Comparison of ENCODE assay signal across 9 cellular contexts in genomic region chr12:53218551-53219114, GRCh38. TPM values are rescaled to one million over a fixed set of nuclear protein-coding genes. Genes with fewer than 3 reads are reported as not detected.
DNase-seq lines count a peak whose midpoint lies in the region; ATAC-seq and TF ChIP-seq lines count a peak whose summit lies in the region.
"Had no signal": no experiment of that assay in that cellular context is flagged by ENCODE, and none has a peak within 500 bp of the region (broad histone marks: within the 10 kb centered on the region; RNA-seq: fewer than 3 reads in every experiment).

No MANE protein-coding gene starts in this region.

- H3K9me3 ChIP-seq in trophoblast cell (ENCODE audit: insufficient read depth, low read depth, low read length) = peaks cover 2% of the 10 kb centered on the region

- no peak overlapping the region for H3K27ac ChIP-seq in trophoblast cell (ENCODE audit: low read depth, low read length)

- H3K9ac ChIP-seq in trophoblast cell (ENCODE audit: low read length) = no peak overlapping the region

- no CpG with 5 or more reads among the region's 25 CpGs for WGBS in trophoblast cell (ENCODE audit: extremely low coverage, insufficient coverage, insufficient read length)

- H3K14ac ChIP-seq in trophoblast cell (ENCODE audit: low read length) = no peak overlapping the region

- H4K91ac ChIP-seq in trophoblast cell (ENCODE audit: low read depth, low read length) = no peak overlapping the region

- H4K12ac ChIP-seq in trophoblast cell (ENCODE audit: low read depth, low read length) = no peak overlapping the region

- H2AFZ ChIP-seq in trophoblast cell (ENCODE audit: insufficient read depth, low read length, poor library complexity) = no peak overlapping the region

- H3K79me1 ChIP-seq in trophoblast cell (ENCODE audit: low read length) = peaks cover 20% of the 10 kb centered on the region

- peaks cover 4% of the 10 kb centered on the region for H3K79me2 ChIP-seq in trophoblast cell (ENCODE audit: control insufficient read depth, insufficient read depth, low read length, poor library complexity)

- no peak overlapping the region for H2BK12ac ChIP-seq in trophoblast cell (ENCODE audit: low read length)

- peaks cover 20 to 35% of the 10 kb centered on the region in 2 experiments for H3K4me1 ChIP-seq in trophoblast cell (ENCODE audit: control insufficient read depth in 1 of 2, insufficient read depth in 2 of 2, low read length in 2 of 2)

- H2AK5ac ChIP-seq in trophoblast cell (ENCODE audit: low read length) = no peak overlapping the region

- no peak overlapping the region for H3K18ac ChIP-seq in trophoblast cell (ENCODE audit: low read length)

- H3K4me2 ChIP-seq in trophoblast cell (ENCODE audit: low read length) = peak overlapping the region; percentile 98

- peak overlapping the region; percentile 70 for H3K4me3 ChIP-seq in WI38 (ENCODE audit: low read depth, low read length)
- no peak overlapping the region for H3K4me3 ChIP-seq in trophoblast cell (ENCODE audit: low read depth, low read length)

- peaks cover 11 to 15% of the 10 kb centered on the region in 2 experiments for H3K36me3 ChIP-seq in trophoblast cell (ENCODE audit: control insufficient read depth in 1 of 2, insufficient read depth in 2 of 2, low read length in 2 of 2)

- H2BK5ac ChIP-seq in trophoblast cell (ENCODE audit: low read depth, low read length, poor library complexity) = no peak overlapping the region

- no peak overlapping the region for H3K4ac ChIP-seq in trophoblast cell (ENCODE audit: low read depth, low read length)

- H2BK120ac ChIP-seq in trophoblast cell (ENCODE audit: insufficient read depth, low read length, poor library complexity) = no peak overlapping the region

- ATAC-seq in HG03439 (IDR thresholded peaks at IDR 0.05; ENCODE audit: unreplicated experiment) (no peak), GM18861 (IDR thresholded peaks at IDR 0.05; ENCODE audit: unreplicated experiment) (no peak), HG03025 (IDR thresholded peaks at IDR 0.05; ENCODE audit: low FRiP score, unreplicated experiment) (no peak)

- H4K8ac ChIP-seq in trophoblast cell (ENCODE audit: low read depth, low read length) = no peak overlapping the region

- H3K27me3 ChIP-seq in trophoblast cell (ENCODE audit: insufficient read depth, low read length) = peaks cover 2% of the 10 kb centered on the region

- TF ChIP-seq CTCF in WI38 (IDR thresholded peaks at IDR 0.05; ENCODE audit: low read depth, low read length) = no peak

- no peak overlapping the region for H3K23ac ChIP-seq in trophoblast cell (ENCODE audit: low read length)

- peak; percentile 41 for DNase-seq in EH (ENCODE audit: low read depth)
- peak; percentile 59 for DNase-seq in fibroblast of peridontal ligament (ENCODE audit: extremely low read depth)
- DNase-seq in trophoblast cell = no peak
- no peak for DNase-seq in Kasumi-1 (lab: John Stamatoyannopoulos, UW)
- DNase-seq: NCI-H1417 treated with DMSO at 0.1 percent for 48 hours had no signal

RNA-seq across cellular contexts. Expression of gene ITGB7, which starts 11.6 kb away (rescaled TPM):
- 0.11 and 0.12 TPM in 2 replicates for polyA plus RNA-seq in trophoblast cell (2013)

RNA-seq across cellular contexts. Expression of gene RARG, which starts 13.4 kb away (rescaled TPM):
- polyA plus RNA-seq in trophoblast cell (2013) = 9.8 and 10.0 TPM in 2 replicates

RNA-seq across cellular contexts. Expression of gene CSAD, which starts 37.9 kb away (rescaled TPM):
- polyA plus RNA-seq in trophoblast cell (2013) = 8.8 and 9.2 TPM in 2 replicates

RNA-seq across cellular contexts. Expression of gene ZNF740, which starts 38.1 kb away (rescaled TPM):
- 7.0 and 7.6 TPM in 2 replicates for polyA plus RNA-seq in trophoblast cell (2013)

RNA-seq across cellular contexts. Expression of gene ESPL1, which starts 49.5 kb away (rescaled TPM):
- 12.8 and 13.8 TPM in 2 replicates for polyA plus RNA-seq in trophoblast cell (2013)

Comparison
In these comparisons a context has a peak if more than half of its experiments do, and no peak if none do; other contexts are left out.
1. DNase-seq: peak in EH (single experiment) and fibroblast of peridontal ligament (single experiment); none in trophoblast cell (0 of 2) and Kasumi-1 (0 of 2).